11 cellular contexts compared by ENCODE assay signal in the genomic region with DNA sequence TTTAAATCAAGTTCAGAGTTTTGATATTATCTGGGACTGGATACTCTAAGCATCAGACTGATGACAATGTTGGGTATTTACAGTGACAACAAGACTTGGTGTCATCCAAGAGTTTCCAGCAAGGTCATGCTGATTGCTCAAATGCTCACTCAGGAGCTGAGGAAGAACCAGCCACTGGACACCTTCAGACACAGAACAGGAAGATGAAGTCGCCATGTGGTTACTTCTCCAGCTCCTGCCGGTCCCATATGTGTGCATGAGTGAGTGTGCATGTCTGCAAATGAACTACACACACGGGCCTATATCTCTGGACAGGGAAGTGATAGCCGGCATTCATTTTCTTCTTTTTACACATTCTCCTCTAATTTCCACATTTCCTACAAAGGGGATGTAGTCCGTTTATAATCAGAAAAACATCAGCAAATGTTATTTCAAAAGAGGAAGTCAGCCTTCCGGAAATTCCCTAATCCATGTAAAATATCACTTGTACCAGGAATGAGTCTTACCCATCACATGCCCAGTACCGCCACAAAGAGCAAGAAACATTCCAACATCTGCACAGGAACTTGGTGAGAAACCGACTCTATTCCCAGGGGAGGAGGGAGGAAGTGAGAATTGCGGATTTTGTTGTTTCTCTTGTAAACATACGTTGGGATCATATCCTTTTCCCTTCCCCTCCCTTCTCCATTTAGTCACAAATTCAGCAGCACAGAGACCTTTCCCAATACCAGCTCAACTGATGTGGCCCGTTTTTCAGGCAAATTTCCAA. TPM values are rescaled to one million over a fixed set of nuclear protein-coding genes. Genes with fewer than 3 reads are reported as not detected.
DNase-seq lines count a peak whose midpoint lies in the region; ATAC-seq, FAIRE-seq and TF ChIP-seq lines count a peak whose summit lies in the region.
"Had no signal": no experiment of that assay in that cellular context is flagged by ENCODE, and none has a peak within 500 bp of the region (broad histone marks: within the 10 kb centered on the region; RNA-seq: fewer than 3 reads in every experiment).

No MANE protein-coding gene starts in this region.

- no peak for TF ChIP-seq EP300 in A549 (IDR thresholded peaks at IDR 0.05)

- peak overlapping the region; percentile 7 for H3K4me2 ChIP-seq in A549
- H3K4me2 ChIP-seq: PC-9 had no signal

- peak overlapping the region in 1 of 2 experiments; percentile 32; a peak in 1 of 6 replicates for H3K27ac ChIP-seq in A549
- H3K27ac ChIP-seq: PC-9 had no signal

- TF ChIP-seq CTCF in A549 (IDR thresholded peaks at IDR 0.05) = no peak

- no peak for TF ChIP-seq RAD21 in A549 (conservative IDR thresholded peaks at IDR 0.05 in 1 of 2, IDR thresholded peaks at IDR 0.05 in 1 of 2)

- CTCF ChIA-PET in A549 (lab: Yijun Ruan, JAX) = interaction anchor here (0.6 to 1.5 kb wide), 3 partner anchors 39 to 343 kb away, joined by 3 to 4 read pairs (median 3); a partner anchor contains a TSS

- peak in 1 of 2 experiments; percentile 32; a peak in 1 of 6 replicates for ATAC-seq in A549
- ATAC-seq in HG03135 (IDR thresholded peaks at IDR 0.05; ENCODE audit: unreplicated experiment) = no peak
- no peak for ATAC-seq in GM21723 (IDR thresholded peaks at IDR 0.05; ENCODE audit: unreplicated experiment)

- 56% methylated on average over 11 of the region's 11 CpGs for WGBS in A549 (ENCODE audit: missing lambda C conversion rate)

- no peaks in the 10 kb centered on the region for H3K9me3 ChIP-seq in A549

- TF ChIP-seq POLR2A in A549 (IDR thresholded peaks at IDR 0.05; ENCODE audit: low read length) = no peak

- no peak for FAIRE-seq in A549 (lab: Jason Lieb, UNC)
- FAIRE-seq: keratinocyte had no signal

- POLR2A ChIA-PET in A549 (lab: Yijun Ruan, JAX) = interaction anchor here (1.0 kb wide), 1 partner anchor 53 kb away, joined by 3 read pairs; no protein-coding TSS in a partner anchor

- no peak overlapping the region for H3K4me3 ChIP-seq in A549
- H3K4me3 ChIP-seq: PC-9 had no signal

- DNase-seq in A549 (ENCODE audit: low read depth in 1 of 2, low spot score in 1 of 2) (peak in 1 of 2 experiments; percentile 20), HCEC 1CT (peak; percentile 96), amniotic stem cell (lab: John Stamatoyannopoulos, UW) (peak; percentile 58), hepatic stellate cell (ENCODE audit: low spot score) (peak; percentile 60), putamen (ENCODE audit: low spot score) (no peak), NCI-H82 treated with DMSO at 0.1 percent for 48 hours (lab: John Stamatoyannopoulos, UW; ENCODE audit: unreplicated experiment) (no peak)
- DNase-seq: COR-L47, PC-9 had no signal

- H3K4me1 ChIP-seq in A549 = peaks cover 13% of the 10 kb centered on the region

TF ChIP-seq in A549, 52 proteins besides CTCF, POLR2A, EP300 and RAD21:
- TF ChIP-seq NPAS2 (CRISPR knock-in tag; IDR thresholded peaks at IDR 0.05; ENCODE audit: borderline replicate concordance) (no peak), RCOR1 (IDR thresholded peaks at IDR 0.05; ENCODE audit: low read depth, low read length) (no peak), NFE2L2 (conservative IDR thresholded peaks at IDR 0.05; ENCODE audit: low read length) (0 out of 2 replicates have a peak, but pooled peaks have one; percentile 4)

RNA-seq across cellular contexts. Expression of a gene that starts 10.8 kb away (rescaled TPM):
- polyA plus RNA-seq in A549 (2011; rRNA removed) (not detected in 2 replicates), A549 (2017; fragmentation: RNase III; extraction: RNeasy Plus Mini Kit Qiagen cat#74134 plus additional on column Dnase treatment) (not detected in 3 replicates)
- not detected in 2 replicates for polyA plus RNA-seq in A549 (2012; cell fraction: cytosol; rRNA removed)
- polyA plus RNA-seq in A549 (2012; cell fraction: nucleus; rRNA removed) = not detected in 2 replicates
- polyA minus RNA-seq in A549 (2011; rRNA and poly(A)+ RNA removed) = not detected in 2 replicates

Comparison
In these comparisons a context has a peak if more than half of its experiments do, and no peak if none do; other contexts are left out.
1. DNase-seq: peak in HCEC 1CT (single experiment), amniotic stem cell (single experiment) and hepatic stellate cell (single experiment); none in putamen (single experiment) and NCI-H82 treated with DMSO at 0.1 percent for 48 hours (single experiment).